ENCODE assay signal across 17 cellular contexts in the genomic region with DNA sequence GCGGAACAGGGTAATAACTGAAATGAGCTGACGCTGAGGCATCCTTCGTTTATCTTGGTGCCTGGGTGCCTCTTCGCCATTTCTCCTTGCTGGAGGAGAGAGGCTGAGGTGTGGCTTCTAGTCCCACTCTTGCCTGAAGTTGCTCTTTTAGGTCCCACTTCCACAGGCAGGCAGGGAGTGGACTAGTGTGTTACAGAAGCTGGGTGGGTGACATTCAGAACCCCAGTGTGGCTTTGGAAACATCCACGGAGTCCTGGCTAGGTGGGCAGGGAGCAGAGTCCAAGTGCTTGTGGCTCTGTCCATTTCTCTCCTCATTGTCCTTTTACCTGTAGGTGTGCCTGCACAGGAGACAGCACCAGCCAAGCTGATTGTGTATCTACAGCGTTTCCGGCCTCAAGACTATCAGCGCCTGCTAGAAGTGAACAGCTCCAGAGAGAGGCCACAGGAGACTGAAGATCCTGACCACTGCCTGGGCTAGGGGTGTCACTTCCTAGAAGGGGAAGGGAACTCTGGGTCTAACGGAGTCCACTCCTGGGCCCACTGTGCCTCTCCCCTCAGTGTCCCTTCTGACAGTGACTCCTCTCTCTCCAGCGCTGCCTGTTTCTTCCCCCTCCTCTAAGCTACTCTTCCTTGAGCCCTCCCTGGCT. TPM values are rescaled to one million over a fixed set of nuclear protein-coding genes. Genes with fewer than 3 reads are reported as not detected.
DNase-seq lines count a peak whose midpoint lies in the region; ATAC-seq and TF ChIP-seq lines count a peak whose summit lies in the region.
"Had no signal": no experiment of that assay in that cellular context is flagged by ENCODE, and none has a peak within 500 bp of the region (broad histone marks: within the 10 kb centered on the region; RNA-seq: fewer than 3 reads in every experiment).

No MANE protein-coding gene starts in this region.

- no peak for ATAC-seq in stimulated activated memory B cell treated with anti-CD40 and anti-IgM and Interleukin-4, amounts not matched to agents 10 μg/mL and 1 μg/mL and 100 μg/mL, for 72 hours
- ATAC-seq in CD8-positive, alpha-beta T cell, result no peak
- ATAC-seq: foreskin keratinocyte, K562 had no signal

- no peak for TF ChIP-seq CTCF in SU-DHL-6 (IDR thresholded peaks at IDR 0.05; ENCODE audit: insufficient read depth, low read length, poor library complexity, severe bottlenecking)
- no peak for TF ChIP-seq CTCF in CD8-positive, alpha-beta T cell (IDR thresholded peaks at IDR 0.05)

- no peaks in the 10 kb centered on the region for H3K27me3 ChIP-seq in SU-DHL-6 (ENCODE audit: low read length)
- no peaks in the 10 kb centered on the region for H3K27me3 ChIP-seq in CD8-positive, alpha-beta T cell (ENCODE audit: insufficient read depth, low read length)
- H3K27me3 ChIP-seq: BE2C, foreskin keratinocyte had no signal

- H3F3A ChIP-seq in SU-DHL-6 (ENCODE audit: insufficient read depth), result peaks cover 15% of the 10 kb centered on the region

- peaks cover 10% of the 10 kb centered on the region; the same call in 1 of the 2 replicates for H3K79me2 ChIP-seq in SU-DHL-6 (ENCODE audit: insufficient read depth, low read length)

- no peaks in the 10 kb centered on the region for H3K9me3 Mint-ChIP-seq in activated naive CD4-positive, alpha-beta T cell treated with anti-CD3 and anti-CD28 coated beads, Interleukin-2, amount 10 ng/mL, durations not matched to agents 7 days and 5 days
- H3K9me3 Mint-ChIP-seq in dendritic cell treated with granulocyte-macrophage colony-stimulating factor and Interleukin-4, amounts not matched to agents 40 ng/mL and 50 ng/mL, for 4 days, result no peaks in the 10 kb centered on the region
- no peaks in the 10 kb centered on the region for H3K9me3 Mint-ChIP-seq in stimulated activated memory B cell treated with anti-CD40 and anti-IgM and Interleukin-4, amounts not matched to agents 10 μg/mL and 1 μg/mL and 100 μg/mL, for 72 hours
- no peaks in the 10 kb centered on the region for H3K9me3 Mint-ChIP-seq in CD8-positive, alpha-beta T cell

- H3K27ac Mint-ChIP-seq in activated naive CD4-positive, alpha-beta T cell treated with anti-CD3 and anti-CD28 coated beads, Interleukin-2, amount 10 ng/mL, durations not matched to agents 7 days and 5 days, result peak overlapping the region; percentile 80
- peak overlapping the region; percentile 13 for H3K27ac Mint-ChIP-seq in dendritic cell treated with granulocyte-macrophage colony-stimulating factor and Interleukin-4, amounts not matched to agents 40 ng/mL and 50 ng/mL, for 4 days
- H3K27ac Mint-ChIP-seq in stimulated activated memory B cell treated with anti-CD40 and anti-IgM and Interleukin-4, amounts not matched to agents 10 μg/mL and 1 μg/mL and 100 μg/mL, for 72 hours, result peak overlapping the region; percentile 42
- no peak overlapping the region for H3K27ac Mint-ChIP-seq in CD8-positive, alpha-beta T cell

- H3K27ac ChIP-seq in SU-DHL-6 (ENCODE audit: low read depth, low read length), result no peak overlapping the region
- no peak overlapping the region for H3K27ac ChIP-seq in CD8-positive, alpha-beta T cell (ENCODE audit: low read depth, low read length)
- H3K27ac ChIP-seq: foreskin keratinocyte had no signal

- H2AFZ ChIP-seq in SU-DHL-6 (ENCODE audit: low read depth, low read length, severe bottlenecking), result no peak overlapping the region

- H3K4me3 ChIP-seq in SU-DHL-6 (ENCODE audit: insufficient read depth, low read length, poor library complexity, severe bottlenecking), result no peak overlapping the region
- H3K4me3 ChIP-seq in CD8-positive, alpha-beta T cell (ENCODE audit: low read depth, low read length), result no peak overlapping the region
- H3K4me3 ChIP-seq: K562 had no signal

- H3K9ac ChIP-seq in SU-DHL-6 (ENCODE audit: low read length), result no peak overlapping the region

- peaks cover 17% of the 10 kb centered on the region for H3K4me1 ChIP-seq in CD8-positive, alpha-beta T cell (ENCODE audit: insufficient read depth, low read length)
- H3K4me1 ChIP-seq: BE2C, foreskin keratinocyte had no signal

- H3K27me3 Mint-ChIP-seq in activated naive CD4-positive, alpha-beta T cell treated with anti-CD3 and anti-CD28 coated beads, Interleukin-2, amount 10 ng/mL, durations not matched to agents 7 days and 5 days, result no peaks in the 10 kb centered on the region
- no peaks in the 10 kb centered on the region for H3K27me3 Mint-ChIP-seq in dendritic cell treated with granulocyte-macrophage colony-stimulating factor and Interleukin-4, amounts not matched to agents 40 ng/mL and 50 ng/mL, for 4 days
- H3K27me3 Mint-ChIP-seq in stimulated activated memory B cell treated with anti-CD40 and anti-IgM and Interleukin-4, amounts not matched to agents 10 μg/mL and 1 μg/mL and 100 μg/mL, for 72 hours, result no peaks in the 10 kb centered on the region
- no peaks in the 10 kb centered on the region for H3K27me3 Mint-ChIP-seq in CD8-positive, alpha-beta T cell (ENCODE audit: low read depth)

- CTCF ChIA-PET in activated naive CD4-positive, alpha-beta T cell treated with anti-CD3 and anti-CD28 coated beads, Interleukin-2, amount 10 ng/mL, durations not matched to agents 7 days and 5 days (lab: Charles Lee), result interaction anchor here (0.9 to 15.2 kb wide), 10 partner anchors 8 to 289 kb away, joined by 3 to 238 read pairs (median 8); partner anchors contain the start of gene AP1G2
- CTCF ChIA-PET in CD8-positive, alpha-beta T cell (lab: Charles Lee), result interaction anchor here (0.8 to 12.9 kb wide), 12 partner anchors 9 to 232 kb away, joined by 3 to 279 read pairs (median 9); no protein-coding TSS in a partner anchor

- H4K20me1 ChIP-seq in SU-DHL-6 (ENCODE audit: low read depth, low read length), result no peaks in the 10 kb centered on the region

- H3K4me3 Mint-ChIP-seq in activated naive CD4-positive, alpha-beta T cell treated with anti-CD3 and anti-CD28 coated beads, Interleukin-2, amount 10 ng/mL, durations not matched to agents 7 days and 5 days, result no peak overlapping the region
- H3K4me3 Mint-ChIP-seq in dendritic cell treated with granulocyte-macrophage colony-stimulating factor and Interleukin-4, amounts not matched to agents 40 ng/mL and 50 ng/mL, for 4 days, result no peak overlapping the region
- H3K4me3 Mint-ChIP-seq in stimulated activated memory B cell treated with anti-CD40 and anti-IgM and Interleukin-4, amounts not matched to agents 10 μg/mL and 1 μg/mL and 100 μg/mL, for 72 hours, result no peak overlapping the region
- H3K4me3 Mint-ChIP-seq in CD8-positive, alpha-beta T cell, result no peak overlapping the region

- peaks cover 49% of the 10 kb centered on the region for H3K4me1 Mint-ChIP-seq in activated naive CD4-positive, alpha-beta T cell treated with anti-CD3 and anti-CD28 coated beads, Interleukin-2, amount 10 ng/mL, durations not matched to agents 7 days and 5 days
- H3K4me1 Mint-ChIP-seq in dendritic cell treated with granulocyte-macrophage colony-stimulating factor and Interleukin-4, amounts not matched to agents 40 ng/mL and 50 ng/mL, for 4 days (ENCODE audit: low read depth), result peaks cover 67% of the 10 kb centered on the region
- H3K4me1 Mint-ChIP-seq in stimulated activated memory B cell treated with anti-CD40 and anti-IgM and Interleukin-4, amounts not matched to agents 10 μg/mL and 1 μg/mL and 100 μg/mL, for 72 hours, result peaks cover 54% of the 10 kb centered on the region
- H3K4me1 Mint-ChIP-seq in CD8-positive, alpha-beta T cell (ENCODE audit: low read depth), result peaks cover 29% of the 10 kb centered on the region

- POLR2A ChIA-PET in CD8-positive, alpha-beta T cell (lab: Charles Lee), result interaction anchor here (0.6 kb wide), 1 partner anchor 457 kb away, joined by 4 read pairs; no protein-coding TSS in a partner anchor

- H3K4me2 ChIP-seq in SU-DHL-6 (ENCODE audit: low read depth, low read length, poor library complexity, severe bottlenecking), result peak overlapping the region; percentile 89

- no peak for DNase-seq in activated naive CD4-positive, alpha-beta T cell treated with anti-CD3 and anti-CD28 coated beads, Interleukin-2, amount 10 ng/mL, durations not matched to agents 7 days and 5 days
- DNase-seq in activated naive CD4-positive, alpha-beta T cell (lab: John Stamatoyannopoulos, UW), result no peak
- DNase-seq in activated CD4-positive, CD25-positive, alpha-beta regulatory T cell treated with anti-CD3 and anti-CD28 coated beads, Interleukin-2, amount 50 U/mL, for 72 hours, result no peak
- DNase-seq in NCI-H748 (lab: John Stamatoyannopoulos, UW; ENCODE audit: unreplicated experiment), result no peak
- DNase-seq in CD8-positive, alpha-beta T cell, result no peak
- DNase-seq: BE2C; effector CD8-positive, alpha-beta T cell; foreskin keratinocyte; midbrain; NCI-H146; NCI-H748 treated with DMSO at 0.1 percent for 48 hours; stimulated activated CD8-positive, alpha-beta memory T cell treated with anti-CD3 and anti-CD28 coated beads, Interleukin-4, amount 100 ng/mL, for 48 hours had no signal

- H3K36me3 ChIP-seq in SU-DHL-6 (ENCODE audit: low read length), result no peaks in the 10 kb centered on the region
- peaks cover 34% of the 10 kb centered on the region for H3K36me3 ChIP-seq in CD8-positive, alpha-beta T cell (ENCODE audit: insufficient read depth, low read length)

- intact Hi-C loops in dendritic cell treated with granulocyte-macrophage colony-stimulating factor and Interleukin-4, amounts not matched to agents 40 ng/mL and 50 ng/mL, for 4 days (cut with micrococcal nuclease), result loop anchor here (1.0 kb wide), 1 partner anchor 80 kb away; no protein-coding TSS in a partner anchor
- intact Hi-C loops in CD8-positive, alpha-beta T cell (cut with DNase I, micrococcal nuclease), result loop anchor here (1.0 to 10.0 kb wide), 7 partner anchors 19 to 876 kb away; partner anchors contain the start of genes ACIN1 (in 1 of the 2), C14orf119 (in 1 of the 2) and RABGGTA (in 1 of the 2)

- no peaks in the 10 kb centered on the region for H3K9me2 ChIP-seq in SU-DHL-6 (replicated peaks; ENCODE audit: insufficient read depth, low read length)

- H3K36me3 Mint-ChIP-seq in activated naive CD4-positive, alpha-beta T cell treated with anti-CD3 and anti-CD28 coated beads, Interleukin-2, amount 10 ng/mL, durations not matched to agents 7 days and 5 days, result peaks cover 39% of the 10 kb centered on the region
- peaks cover 75% of the 10 kb centered on the region for H3K36me3 Mint-ChIP-seq in dendritic cell treated with granulocyte-macrophage colony-stimulating factor and Interleukin-4, amounts not matched to agents 40 ng/mL and 50 ng/mL, for 4 days (ENCODE audit: low read depth)
- peaks cover 28% of the 10 kb centered on the region for H3K36me3 Mint-ChIP-seq in stimulated activated memory B cell treated with anti-CD40 and anti-IgM and Interleukin-4, amounts not matched to agents 10 μg/mL and 1 μg/mL and 100 μg/mL, for 72 hours
- H3K36me3 Mint-ChIP-seq in CD8-positive, alpha-beta T cell, result peaks cover 46% of the 10 kb centered on the region

- no peaks in the 10 kb centered on the region for H3K9me3 ChIP-seq in SU-DHL-6 (ENCODE audit: insufficient read depth, low read length)
- H3K9me3 ChIP-seq in CD8-positive, alpha-beta T cell (ENCODE audit: low read length), result no peaks in the 10 kb centered on the region
- H3K9me3 ChIP-seq: BE2C had no signal

RNA-seq across cellular contexts. Expression of gene THTPA, which starts 2.4 kb away (rescaled TPM):
- 10 to 100 TPM; 10.7 to 12.4 TPM for total RNA-seq in CD8-positive, alpha-beta T cell

RNA-seq across cellular contexts. Expression of gene ZFHX2, which starts 6.9 kb away (rescaled TPM):
- under 1 TPM; 0.24 to 0.25 TPM for total RNA-seq in CD8-positive, alpha-beta T cell

RNA-seq across cellular contexts. Expression of gene AP1G2, which starts 9.1 kb away (rescaled TPM):
- total RNA-seq in CD8-positive, alpha-beta T cell, result 100 to 1,000 TPM; 153 to 160 TPM

RNA-seq across cellular contexts. Expression of gene JPH4, which starts 20.1 kb away (rescaled TPM):
- not detected for total RNA-seq in CD8-positive, alpha-beta T cell
- total RNA-seq: foreskin keratinocyte, pulmonary artery endothelial cell had no signal
